ENCODE assay signal across 8 cellular contexts in genomic region chr6:2877057-2877882, GRCh38. TPM values are rescaled to one million over a fixed set of nuclear protein-coding genes. Genes with fewer than 3 reads are reported as not detected.
A peak's percentile ranks its signal among the peaks of the same experiment; 100 is the strongest.
DNase-seq lines count a peak whose midpoint lies in the region; FAIRE-seq and TF ChIP-seq lines count a peak whose summit lies in the region.

No MANE protein-coding gene starts in this region.

- H3K36me3 ChIP-seq in ACC112 (ENCODE audit: insufficient read depth, low read length) (no peaks in the 10 kb centered on the region), colonic mucosa (no peaks in the 10 kb centered on the region), mucosa of rectum (ENCODE audit: control insufficient read depth in 2 of 2, insufficient read depth in 2 of 2, low read length in 2 of 2) (no peaks in the 10 kb centered on the region)

- DNase-seq in LHCN-M2 (ENCODE audit: low read depth) (peak; percentile 88), colonic mucosa (peak; percentile 54), NOMO-1 treated with DMSO at 0.1 percent for 48 hours (lab: John Stamatoyannopoulos, UW; ENCODE audit: unreplicated experiment) (no peak), frontal cortex (ENCODE audit: low spot score in 2 of 2) (no peak), KBM-7 (no peak), NCI-H1105 (lab: John Stamatoyannopoulos, UW) (no peak)

- FAIRE-seq in frontal cortex (lab: Jason Lieb, UNC): no peak

- peak overlapping the region in 1 of 2 donors; percentile 3 for H3K9ac ChIP-seq in colonic mucosa (ENCODE audit: low read depth in 2 of 2, low read length in 2 of 2)
- peak overlapping the region; percentile 68 to 76 for H3K9ac ChIP-seq in mucosa of rectum (ENCODE audit: low read depth in 1 of 2, low read length in 2 of 2)

- peak overlapping the region; percentile 84 for H3K4me3 ChIP-seq in ACC112 (ENCODE audit: low read depth, low read length)
- no peak overlapping the region for H3K4me3 ChIP-seq in colonic mucosa
- H3K4me3 ChIP-seq in mucosa of rectum (ENCODE audit: low read length in 2 of 2): peak overlapping the region in 1 of 2 donors; percentile 69

- H3K27ac ChIP-seq in ACC112 (ENCODE audit: low read depth, low read length) (peak overlapping the region; percentile 95), colonic mucosa (peak overlapping the region; percentile 80), mucosa of rectum (ENCODE audit: low read depth in 2 of 2, low read length in 2 of 2) (peak overlapping the region; percentile 78 to 79)

- H3K4me1 ChIP-seq in ACC112 (ENCODE audit: control insufficient read depth, insufficient read depth, low read length, unreplicated experiment) (peaks cover 21% of the 10 kb centered on the region), colonic mucosa (peaks cover 8% of the 10 kb centered on the region), mucosa of rectum (ENCODE audit: control insufficient read depth in 2 of 2, insufficient read depth in 2 of 2, low read length in 2 of 2) (peaks cover 21 to 23% of the 10 kb centered on the region in 2 donors)

- H3K9me3 ChIP-seq in colonic mucosa: no peaks in the 10 kb centered on the region
- no peaks in the 10 kb centered on the region for H3K9me3 ChIP-seq in mucosa of rectum (ENCODE audit: control insufficient read depth in 2 of 2, low read length in 2 of 2)

- in situ Hi-C loops in KBM-7 (cut with MboI; ENCODE audit: low pct_unique_long_range_greater_than_20kb, low sequenced_read_pairs): no loop called here

- H2AFZ ChIP-seq in ACC112 (ENCODE audit: low read length, unreplicated experiment): peak overlapping the region; percentile 1

- H3K27me3 ChIP-seq in ACC112 (ENCODE audit: insufficient read depth, low read length) (no peaks in the 10 kb centered on the region), colonic mucosa (no peaks in the 10 kb centered on the region), mucosa of rectum (ENCODE audit: control insufficient read depth in 2 of 2, insufficient read depth in 2 of 2, low read length in 2 of 2) (no peaks in the 10 kb centered on the region)

- intact Hi-C loops in colonic mucosa (cut with DNase I): no loop called here

- no peak for TF ChIP-seq CTCF in colonic mucosa (IDR thresholded peaks at IDR 0.05)

- H3K79me2 ChIP-seq in ACC112 (ENCODE audit: control insufficient read depth, insufficient read depth, low read length, unreplicated experiment): peaks cover 4% of the 10 kb centered on the region

RNA-seq across cellular contexts. Expression of gene SERPINB9, which starts 25.8 kb away (rescaled TPM):
- 1.7 and 3.2 TPM in 2 replicates for total RNA-seq in LHCN-M2 (2014; rRNA removed)
- polyA plus RNA-seq in LHCN-M2 (2012): 1.2 TPM
- 1 to 10 TPM; 5.5 to 6.5 TPM for total RNA-seq in colonic mucosa
- total RNA-seq in frontal cortex: 6.5 TPM

RNA-seq across cellular contexts. Expression of gene SERPINB1, which starts 35.6 kb away (rescaled TPM):
- total RNA-seq in LHCN-M2 (2014; rRNA removed) (13.0 and 18.9 TPM in 2 replicates), colonic mucosa (100 to 1,000 TPM; 135 to 173 TPM), frontal cortex (3.3 TPM)
- 17.3 TPM for polyA plus RNA-seq in LHCN-M2 (2012)

Comparison
In these comparisons a context has a peak if more than half of its experiments do, and no peak if none do; other contexts are left out.
1. DNase-seq: peak in LHCN-M2 (single experiment) and colonic mucosa (single experiment); none in NOMO-1 treated with DMSO at 0.1 percent for 48 hours (single experiment), frontal cortex (0 of 2), KBM-7 (single experiment) and NCI-H1105 (single experiment).
2. Peak in every context shown above with its lines, with median percentiles within 50 percentile points of each other: H3K27ac ChIP-seq.